Comparison of ENCODE assay signal across 13 cellular contexts in the genomic region with DNA sequence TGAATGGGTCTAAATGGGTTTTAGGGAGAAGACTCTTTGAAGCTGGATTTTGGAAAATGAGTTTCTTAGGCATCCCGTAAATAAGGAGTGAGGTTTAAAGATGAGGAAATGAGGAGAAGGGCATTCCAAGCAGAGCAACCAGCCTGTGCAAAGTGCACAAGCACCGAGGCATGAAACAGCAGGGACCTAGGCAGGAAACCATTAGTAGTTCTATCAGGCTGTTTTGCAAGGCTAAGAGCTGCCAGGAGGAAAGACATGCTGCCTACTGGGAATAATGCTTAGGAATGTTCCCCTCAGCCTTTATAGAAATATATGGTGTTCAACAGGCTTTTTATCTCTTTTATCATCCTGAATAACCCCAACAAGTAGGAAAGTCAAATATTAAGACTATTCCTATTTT.
DNase-seq lines count a peak whose midpoint lies in the region; ATAC-seq, FAIRE-seq and TF ChIP-seq lines count a peak whose summit lies in the region.
"Had no signal": no experiment of that assay in that cellular context is flagged by ENCODE, and none has a peak within 500 bp of the region (broad histone marks: within the 10 kb centered on the region; RNA-seq: fewer than 3 reads in every experiment).

No MANE protein-coding gene starts in this region.

- CTCF ChIA-PET in HepG2 (lab: Yijun Ruan, JAX; ENCODE audit: low intra/inter-chr PET ratio, low total read pairs), result no interaction called here

- H3K27ac ChIP-seq in HepG2 (ENCODE audit: extremely low read length, insufficient read depth, low read length), result no peak overlapping the region
- no peak overlapping the region for H3K27ac ChIP-seq in right lobe of liver
- peak overlapping the region; percentile 27 to 46 for H3K27ac ChIP-seq in ascending aorta
- H3K27ac ChIP-seq in vagina, result peak overlapping the region; percentile 48

- TF ChIP-seq EP300 in HepG2 (IDR thresholded peaks at IDR 0.05; ENCODE audit: low read depth in 2 of 2, low read length in 2 of 2), result no peak
- TF ChIP-seq EP300 in HepG2 (CRISPR knock-in tag; IDR thresholded peaks at IDR 0.05; ENCODE audit: borderline replicate concordance), result no peak

- H3K79me2 ChIP-seq in HepG2 (ENCODE audit: insufficient read depth, low read length), result no peaks in the 10 kb centered on the region

- no peaks in the 10 kb centered on the region for H3K9me3 ChIP-seq in HepG2 (ENCODE audit: low read length)
- no peaks in the 10 kb centered on the region for H3K9me3 ChIP-seq in right lobe of liver
- no peaks in the 10 kb centered on the region for H3K9me3 ChIP-seq in ascending aorta
- no peaks in the 10 kb centered on the region for H3K9me3 ChIP-seq in vagina
- H3K9me3 ChIP-seq: uterus had no signal

- BruUV-seq in HepG2 (replicated peaks; lab: Mats Ljungman, UMichigan), result no TSS peak

- H3K4me2 ChIP-seq in HepG2 (ENCODE audit: low read depth, low read length), result peak overlapping the region; percentile 19; the same call in 1 of the 2 replicates

- WGBS in HepG2 (ENCODE audit: low lambda C conversion rate), result 25% methylated on average over 2 of the region's 2 CpGs
- WGBS in right lobe of liver (ENCODE audit: insufficient coverage, low coverage, low lambda C conversion rate, missing lambda C conversion rate), result 42% methylated on average over 2 of the region's 2 CpGs

- no peaks in the 10 kb centered on the region for H4K20me1 ChIP-seq in HepG2 (ENCODE audit: insufficient read depth, low read length)

- H3K4me3 ChIP-seq in HepG2 (replicated peaks in 1 of 3; ENCODE audit: insufficient read depth in 1 of 3, low read depth in 2 of 3, low read length in 3 of 3), result no peak overlapping the region
- no peak overlapping the region for H3K4me3 ChIP-seq in right lobe of liver
- no peak overlapping the region for H3K4me3 ChIP-seq in ascending aorta
- no peak overlapping the region for H3K4me3 ChIP-seq in vagina
- H3K4me3 ChIP-seq: uterus had no signal

- FAIRE-seq in HepG2 (lab: Jason Lieb, UNC), result no peak
- FAIRE-seq: TTC549 had no signal

- H3K36me3 ChIP-seq in HepG2 (replicated peaks in 1 of 2; ENCODE audit: control insufficient read depth in 1 of 2, insufficient read depth in 2 of 2, low read length in 2 of 2) (no peaks in the 10 kb centered on the region), right lobe of liver (no peaks in the 10 kb centered on the region), ascending aorta (no peaks in the 10 kb centered on the region), vagina (no peaks in the 10 kb centered on the region)
- H3K36me3 ChIP-seq: uterus had no signal

- in situ Hi-C loops in HepG2 (cut with HindIII; ENCODE audit: extremely low pct_ligation_motif_present, low pct_unique_long_range_greater_than_20kb), result no loop called here

- H3K27me3 ChIP-seq in HepG2 (ENCODE audit: control insufficient read depth in 1 of 2, insufficient read depth in 2 of 2, low read length in 2 of 2), result peaks cover 1 to 20% of the 10 kb centered on the region in 2 experiments; a peak in 3 of 5 replicates
- no peaks in the 10 kb centered on the region for H3K27me3 ChIP-seq in right lobe of liver
- no peaks in the 10 kb centered on the region for H3K27me3 ChIP-seq in ascending aorta
- H3K27me3 ChIP-seq in vagina, result no peaks in the 10 kb centered on the region
- H3K27me3 ChIP-seq: uterus had no signal

- intact Hi-C loops in HepG2 (cut with micrococcal nuclease; ENCODE audit: unreplicated experiment), result loop anchor here (10.0 kb wide), 2 partner anchors 151 to 359 kb away; partner anchors contain the start of genes FGGY and JUN
- intact Hi-C loops in right lobe of liver (cut with DNase I), result no loop called here
- intact Hi-C loops in ascending aorta (cut with DNase I), result loop anchor here (5.0 kb wide), 1 partner anchor 82 kb away; no protein-coding TSS in a partner anchor
- intact Hi-C loops in vagina (cut with DNase I), result loop anchor here (10.0 kb wide), 1 partner anchor 359 kb away; the partner anchor contains the start of gene JUN

- POLR2A ChIA-PET in HepG2 (lab: Yijun Ruan, JAX), result interaction anchor here (1.2 kb wide), 1 partner anchor 153 kb away, joined by 3 read pairs; the partner anchor contains the start of gene FGGY

- H2AFZ ChIP-seq in HepG2 (ENCODE audit: low read length), result no peak overlapping the region

- H3K4me1 ChIP-seq in HepG2 (ENCODE audit: insufficient read depth, low read length) (peaks cover 36% of the 10 kb centered on the region), right lobe of liver (peaks cover 0 to 8% (median 0%) of the 10 kb centered on the region in 4 donors), ascending aorta (peaks cover 0 to 13% of the 10 kb centered on the region in 2 donors), vagina (peaks cover 23% of the 10 kb centered on the region)

- no peak overlapping the region for H3K9ac ChIP-seq in HepG2 (ENCODE audit: insufficient read depth, low read depth, low read length)

- DNase-seq in HepG2 (ENCODE audit: low spot score), result no peak
- DNase-seq in right lobe of liver, result no peak
- DNase-seq in ascending aorta (ENCODE audit: low spot score in 2 of 2), result no peak
- DNase-seq in kidney tubule cell (ENCODE audit: low spot score), result peak; percentile 83
- no peak for DNase-seq in vagina (ENCODE audit: extremely low spot score in 2 of 2)
- no peak for DNase-seq in DMS 273 (lab: John Stamatoyannopoulos, UW; ENCODE audit: unreplicated experiment)
- DNase-seq: activated naive CD8-positive, alpha-beta T cell treated with anti-CD3 and anti-CD28 coated beads, Interleukin-2, amount 10 ng/mL, durations not matched to agents 7 days and 5 days; naive B cell; NCI-H446 treated with DMSO at 0.1 percent for 48 hours; uterus had no signal

- no peak for TF ChIP-seq CTCF in HepG2 (CRISPR knock-in tag; IDR thresholded peaks at IDR 0.05)
- no peak for TF ChIP-seq CTCF in right lobe of liver (IDR thresholded peaks at IDR 0.05)
- TF ChIP-seq CTCF in ascending aorta (IDR thresholded peaks at IDR 0.05), result no peak
- no peak for TF ChIP-seq CTCF in vagina (IDR thresholded peaks at IDR 0.05)

- 0 out of 3 replicates have a peak, but pooled peaks have one; percentile 24 for ATAC-seq in HepG2
- ATAC-seq in right lobe of liver, result no peak
- no peak for ATAC-seq in HG02852 (IDR thresholded peaks at IDR 0.05; ENCODE audit: unreplicated experiment)
- ATAC-seq in GM18520 (IDR thresholded peaks at IDR 0.05; ENCODE audit: unreplicated experiment), result no peak

- TF ChIP-seq RAD21 in HepG2 (CRISPR knock-in tag; IDR thresholded peaks at IDR 0.05), result no peak

- TF ChIP-seq POLR2A in HepG2 (IDR thresholded peaks at IDR 0.05; ENCODE audit: insufficient read depth in 1 of 2, low read depth in 2 of 2, low read length in 2 of 2) (no peak), right lobe of liver (IDR thresholded peaks at IDR 0.05) (no peak), vagina (IDR thresholded peaks at IDR 0.05) (no peak)

TF ChIP-seq in HepG2, 621 proteins besides CTCF, POLR2A, EP300 and RAD21:
- no peak for TF ChIP-seq ZNF558 (CRISPR knock-in tag; IDR thresholded peaks at IDR 0.05; ENCODE audit: borderline replicate concordance)
- TF ChIP-seq TCF12 (IDR thresholded peaks at IDR 0.05), result no peak
- no peak for TF ChIP-seq TCF12 (CRISPR knock-in tag; IDR thresholded peaks at IDR 0.05)
- no peak for TF ChIP-seq GPN1 (CRISPR knock-in tag; IDR thresholded peaks at IDR 0.05; ENCODE audit: borderline replicate concordance)

Comparison
In these comparisons a context has a peak if more than half of its experiments do, and no peak if none do; other contexts are left out.
1. intact Hi-C loops: an anchor here in HepG2 (10.0 kb wide), ascending aorta (5.0 kb wide) and vagina (10.0 kb wide); none called in right lobe of liver.
2. H3K27ac ChIP-seq: peak in ascending aorta (2 of 2) and vagina (single experiment); none in HepG2 (single experiment) and right lobe of liver (0 of 3).